ENCODE assay signal across 34 cellular contexts in genomic region chr3:55449527-55449926, GRCh38. TPM values are rescaled to one million over a fixed set of nuclear protein-coding genes. Genes with fewer than 3 reads are reported as not detected.
"Had no signal": no experiment of that assay in that cellular context is flagged by ENCODE, and none has a peak within 500 bp of the region (broad histone marks: within the 10 kb centered on the region; RNA-seq: fewer than 3 reads in every experiment).

No MANE protein-coding gene starts in this region.

- H3K36me3 ChIP-seq: adrenal gland, colonic mucosa, esophagus squamous epithelium, gastroesophageal sphincter had no signal

- H3K4me3 ChIP-seq: adrenal gland, body of pancreas, colonic mucosa, esophagus squamous epithelium, gastroesophageal sphincter had no signal

- H3K9me3 ChIP-seq: adrenal gland, body of pancreas, colonic mucosa, esophagus squamous epithelium, gastroesophageal sphincter had no signal

- H3K27ac ChIP-seq: adrenal gland, body of pancreas, colonic mucosa, epithelial cell of prostate, esophagus squamous epithelium, gastroesophageal sphincter had no signal

- ATAC-seq: activated CD4-positive, alpha-beta T cell treated with anti-CD3 and anti-CD28 coated beads for 36 hours; activated CD8-positive, alpha-beta memory T cell treated with anti-CD3 and anti-CD28 coated beads, Interleukin-2, amount 10 ng/mL, durations not matched to agents 7 days and 5 days; activated CD8-positive, alpha-beta T cell treated with anti-CD3 and anti-CD28 coated beads, Interleukin-2, amount 10 ng/mL, durations not matched to agents 7 days and 5 days; activated naive CD8-positive, alpha-beta T cell treated with anti-CD3 and anti-CD28 coated beads, Interleukin-2, amount 50 U/mL, for 24 hours; body of pancreas; gastroesophageal sphincter; T-helper 17 cell had no signal

- H3K4me1 ChIP-seq: adrenal gland, body of pancreas, colonic mucosa, gastroesophageal sphincter had no signal

- DNase-seq: activated CD4-positive, alpha-beta memory T cell treated with anti-CD3 and anti-CD28 coated beads for 36 hours; activated CD4-positive, alpha-beta T cell treated with anti-CD3 and anti-CD28 coated beads for 36 hours; activated CD4-positive, alpha-beta T cell treated with anti-CD3 and anti-CD28 coated beads, Interleukin-2, amount 10 ng/mL, durations not matched to agents 24 days and 14 days; activated CD4-positive, CD25-positive, alpha-beta regulatory T cell; activated CD4-positive, CD25-positive, alpha-beta regulatory T cell treated with anti-CD3 and anti-CD28 coated beads, Interleukin-2, amount 50 U/mL, for 72 hours; activated CD8-positive, alpha-beta memory T cell treated with anti-CD3 and anti-CD28 coated beads, Interleukin-2, amount 10 ng/mL, durations not matched to agents 7 days and 5 days; activated CD8-positive, alpha-beta memory T cell treated with anti-CD3 and anti-CD28 coated beads, Interleukin-2, amount 50 U/mL, for 4 hours; activated CD8-positive, alpha-beta T cell treated with anti-CD3 and anti-CD28 coated beads, Interleukin-2, amount 10 ng/mL, durations not matched to agents 7 days and 5 days; activated effector memory CD4-positive, alpha-beta T cell treated with anti-CD3 and anti-CD28 coated beads, Interleukin-2, amount 50 U/mL, for 16 hours; activated naive CD4-positive, alpha-beta T cell treated with anti-CD3 and anti-CD28 coated beads for 36 hours; activated naive CD8-positive, alpha-beta T cell treated with anti-CD3 and anti-CD28 coated beads for 36 hours; activated naive CD8-positive, alpha-beta T cell treated with anti-CD3 and anti-CD28 coated beads, Interleukin-2, amount 50 U/mL, for 24 hours; activated T-cell treated with anti-CD3 and anti-CD28 coated beads, Interleukin-2, amount 50 U/mL, for 1 hour; activated T-cell treated with anti-CD3 and anti-CD28 coated beads, Interleukin-2, amount 50 U/mL, for 48 hours; adrenal gland; amygdala; aorta; body of pancreas; caudate nucleus; cerebellar nuclear complex; colonic mucosa; effector CD8-positive, alpha-beta T cell; esophagus squamous epithelium; foreskin melanocyte; head of caudate nucleus; T-helper 1 cell; T-helper 17 cell; T1000 had no signal

- H3K27me3 ChIP-seq: adrenal gland, body of pancreas, colonic mucosa, esophagus squamous epithelium, gastroesophageal sphincter had no signal

- FAIRE-seq: endometrium, endothelial cell of umbilical vein had no signal

RNA-seq across cellular contexts. Expression of gene WNT5A, which starts 37.6 kb away (rescaled TPM):
- total RNA-seq: activated CD4-positive, alpha-beta memory T cell treated with anti-CD3 and anti-CD28 coated beads for 36 hours; activated CD4-positive, alpha-beta T cell treated with anti-CD3 and anti-CD28 coated beads for 36 hours; activated CD4-positive, alpha-beta T cell treated with anti-CD3 and anti-CD28 coated beads, Interleukin-2, amount 10 ng/mL, durations not matched to agents 24 days and 14 days; activated CD8-positive, alpha-beta memory T cell treated with anti-CD3 and anti-CD28 coated beads for 36 hours; activated CD8-positive, alpha-beta T cell treated with anti-CD3 and anti-CD28 coated beads, Interleukin-2, amount 10 ng/mL, durations not matched to agents 7 days and 5 days; activated naive CD4-positive, alpha-beta T cell treated with anti-CD3 and anti-CD28 coated beads for 36 hours; activated naive CD8-positive, alpha-beta T cell treated with anti-CD3 and anti-CD28 coated beads for 36 hours; activated T-helper 1 cell treated with anti-CD3 and anti-CD28 coated beads, Interleukin-12 subunit alpha, Interleukin-12 subunit beta, Interleukin-2, Interleukin-4 antibody, amounts not matched to agents 30 ng/mL and 10 ng/mL and 1 ng/mL, durations not matched to agents 14 hours and 24 hours and 36 hours; T-helper 17 cell had no signal
